ENCODE assay signal across 1 cellular context in the genomic region with DNA sequence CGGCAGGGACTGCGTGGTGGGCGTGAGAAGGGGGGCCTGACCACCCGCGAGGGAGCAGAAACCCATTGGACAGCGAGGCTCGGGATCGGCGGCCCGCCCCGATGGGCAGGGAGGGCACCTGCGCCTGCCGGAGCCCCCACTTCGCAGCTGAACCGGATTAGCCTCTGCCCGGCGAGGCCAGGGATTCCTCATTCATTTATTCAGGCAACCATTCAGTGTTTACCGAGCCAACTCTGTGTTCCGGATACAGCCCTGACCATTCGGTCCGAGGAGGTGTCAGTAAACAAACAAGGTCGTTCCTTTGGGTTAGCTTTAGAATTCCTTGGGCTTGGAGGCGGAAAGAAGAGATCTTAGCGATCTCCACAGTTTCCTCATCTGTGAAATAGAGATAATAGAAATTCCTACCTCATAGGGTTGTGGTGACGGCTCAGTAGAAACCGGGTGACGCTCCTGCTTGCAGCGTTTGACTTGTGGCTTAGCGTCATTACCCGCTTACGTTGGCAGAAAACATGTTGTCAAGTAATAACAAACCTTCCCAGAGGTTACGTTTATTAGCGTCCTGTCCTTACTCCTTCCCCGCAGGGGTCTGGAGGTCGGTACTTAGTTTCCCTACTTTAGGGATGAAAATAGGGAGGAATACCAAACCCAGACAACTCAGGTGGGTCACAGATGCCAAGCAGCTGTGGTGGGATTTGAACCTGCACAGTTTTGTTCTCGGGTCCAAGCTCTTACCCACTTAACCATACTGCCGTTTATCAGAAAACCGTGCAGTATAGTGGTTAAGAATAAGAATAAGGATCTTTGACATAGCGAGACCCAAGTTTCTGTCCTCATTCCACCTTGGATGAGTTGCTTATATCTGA.
TF ChIP-seq lines count a peak whose summit lies in the region.

No MANE protein-coding gene starts in this region.

TF ChIP-seq in liver, 16 proteins besides CTCF, POLR2A, EP300 and RAD21 (continued from another document):
- no peak for TF ChIP-seq TAF1 (conservative IDR thresholded peaks at IDR 0.05)
